In genomic region chr21:42025392-42026071, GRCh38 we compare ENCODE assay signal across 18 cellular contexts. TPM values are rescaled to one million over a fixed set of nuclear protein-coding genes. Genes with fewer than 3 reads are reported as not detected.
A peak's percentile ranks its signal among the peaks of the same experiment; 100 is the strongest.
DNase-seq lines count a peak whose midpoint lies in the region; ATAC-seq, FAIRE-seq and TF ChIP-seq lines count a peak whose summit lies in the region.
"Had no signal": no experiment of that assay in that cellular context is flagged by ENCODE, and none has a peak within 500 bp of the region (broad histone marks: within the 10 kb centered on the region; RNA-seq: fewer than 3 reads in every experiment).

No MANE protein-coding gene starts in this region.

- no peak overlapping the region for H2BK12ac ChIP-seq in mesenchymal stem cell (ENCODE audit: low read length in 2 of 2)

- no peak overlapping the region for H3K23ac ChIP-seq in mesenchymal stem cell (ENCODE audit: low read length in 2 of 2)

- RAD21 ChIA-PET in HCT116 (lab: Charles Lee; ENCODE audit: low non-redundant PET in 1 of 2, low total read pairs in 2 of 2, uncharacterized antibody in 2 of 2, unreplicated experiment in 2 of 2) = no interaction called here

- ATAC-seq in HCT116 = no peak
- no peak for ATAC-seq in HG03442 (IDR thresholded peaks at IDR 0.05; ENCODE audit: unreplicated experiment)
- ATAC-seq in GM21825 (IDR thresholded peaks at IDR 0.05; ENCODE audit: unreplicated experiment) = no peak
- ATAC-seq: stimulated activated effector memory CD8-positive, alpha-beta T cell treated with anti-CD3 and anti-CD28 coated beads, Interleukin-12 subunit alpha, Interleukin-12 subunit beta, amount 100 ng/mL, for 72 hours had no signal

- no peaks in the 10 kb centered on the region for H4K20me1 ChIP-seq in HCT116 (ENCODE audit: insufficient read depth)

- H2BK120ac ChIP-seq in mesenchymal stem cell (ENCODE audit: low read depth, low read length) = no peak overlapping the region

- H3K4me1 ChIP-seq in HCT116 (ENCODE audit: control insufficient read depth in 1 of 2, insufficient read depth in 2 of 2, low read length in 2 of 2) (peaks cover 0 to 5% of the 10 kb centered on the region in 2 experiments; a peak in 1 of 4 replicates), mesenchymal stem cell (ENCODE audit: control insufficient read depth, insufficient read depth, low read depth, low read length) (peaks cover 19% of the 10 kb centered on the region)

- H2AK5ac ChIP-seq in mesenchymal stem cell (ENCODE audit: low read length, severe bottlenecking) = no peak overlapping the region

- WGBS in mesenchymal stem cell = 79% methylated on average over 9 of the region's 11 CpGs

- peak overlapping the region in 1 of 2 experiments; percentile 35 for H3K4ac ChIP-seq in mesenchymal stem cell (ENCODE audit: low read depth in 1 of 2, low read length in 2 of 2)

- H3K9me3 ChIP-seq in AG04450 (ENCODE audit: control insufficient read depth, insufficient read depth, low read length) (no peaks in the 10 kb centered on the region; the same call in 1 of the 2 replicates), HCT116 (ENCODE audit: control insufficient read depth in 1 of 2, insufficient read depth in 1 of 2, low read depth in 1 of 2, low read length in 2 of 2) (no peaks in the 10 kb centered on the region; a peak in 1 of 4 replicates), mesenchymal stem cell (ENCODE audit: control insufficient read depth, low read length) (no peaks in the 10 kb centered on the region)
- H3K9me3 ChIP-seq: heart right ventricle, transverse colon had no signal

- H3K4me2 ChIP-seq in HCT116 (ENCODE audit: low read length) (no peak overlapping the region), mesenchymal stem cell (ENCODE audit: low read length, poor library complexity, severe bottlenecking) (no peak overlapping the region)

- no peak overlapping the region for H4K8ac ChIP-seq in mesenchymal stem cell (ENCODE audit: low read length)

- H3K14ac ChIP-seq in mesenchymal stem cell (ENCODE audit: low read length in 2 of 2) = no peak overlapping the region

- no peak for TF ChIP-seq RAD21 in HCT116 (IDR thresholded peaks at IDR 0.05; ENCODE audit: low read depth)

- no peaks in the 10 kb centered on the region for H3K27me3 ChIP-seq in AG04450 (ENCODE audit: control insufficient read depth, insufficient read depth, low read length)
- 0 out of 2 replicates have a peak, but pooled peaks cover 4% of the 10 kb centered on the region for H3K27me3 ChIP-seq in HCT116 (ENCODE audit: insufficient read depth, low read length)
- peaks cover 8% of the 10 kb centered on the region for H3K27me3 ChIP-seq in bronchial epithelial cell (ENCODE audit: control insufficient read depth, insufficient read depth, low read length)
- peaks cover 0 to 39% of the 10 kb centered on the region in 2 experiments for H3K27me3 ChIP-seq in mesenchymal stem cell (ENCODE audit: control insufficient read depth in 1 of 2, insufficient read depth in 1 of 2, low read length in 2 of 2)
- H3K27me3 ChIP-seq: transverse colon had no signal

- no peaks in the 10 kb centered on the region for H3K79me1 ChIP-seq in mesenchymal stem cell (replicated peaks; ENCODE audit: low read length, poor library complexity, severe bottlenecking)

- no peak overlapping the region for H2BK5ac ChIP-seq in mesenchymal stem cell (ENCODE audit: low read depth, low read length, poor library complexity, severe bottlenecking)

- H3K9ac ChIP-seq in HCT116 (ENCODE audit: low read length) (no peak overlapping the region), mesenchymal stem cell (ENCODE audit: low read length) (peak overlapping the region; percentile 39)

- H3K9me2 ChIP-seq in HCT116 (ENCODE audit: insufficient read depth) = no peaks in the 10 kb centered on the region

- CTCF ChIA-PET in AG04450 (lab: Charles Lee) = interaction anchor here (1.4 kb wide), 1 partner anchor 82 kb away, joined by 4 read pairs; no protein-coding TSS in a partner anchor
- CTCF ChIA-PET in HCT116 (lab: Charles Lee) = no interaction called here

- intact Hi-C loops in HCT116 (cut with micrococcal nuclease) = no loop called here

- peak overlapping the region; percentile 57 for H4K91ac ChIP-seq in mesenchymal stem cell (ENCODE audit: low read length)

- H3K36me3 ChIP-seq in HCT116 (ENCODE audit: control insufficient read depth in 1 of 2, insufficient read depth in 2 of 2, low read length in 2 of 2) (no peaks in the 10 kb centered on the region), bronchial epithelial cell (ENCODE audit: control insufficient read depth, insufficient read depth, low read length) (no peaks in the 10 kb centered on the region), mesenchymal stem cell (ENCODE audit: control insufficient read depth in 1 of 2, insufficient read depth in 2 of 2, low read depth in 1 of 2, low read length in 2 of 2) (peaks cover 0 to 4% of the 10 kb centered on the region in 2 experiments)
- H3K36me3 ChIP-seq: heart right ventricle, transverse colon had no signal

- H3K4me3 ChIP-seq in AG04450 (ENCODE audit: low read depth, low read length) = no peak overlapping the region
- H3K4me3 ChIP-seq in HCT116 (replicated peaks in 1 of 2; ENCODE audit: low read depth in 1 of 2, low read length in 2 of 2) = no peak overlapping the region
- no peak overlapping the region for H3K4me3 ChIP-seq in bronchial epithelial cell (ENCODE audit: low read depth, low read length)
- H3K4me3 ChIP-seq in mesenchymal stem cell (ENCODE audit: insufficient read depth in 1 of 2, low read depth in 1 of 2, low read length in 2 of 2) = no peak overlapping the region
- H3K4me3 ChIP-seq: heart right ventricle, skin epidermis, transverse colon had no signal

- POLR2A ChIA-PET in AG04450 (lab: Yijun Ruan, JAX) (interaction anchor here (0.7 to 1.5 kb wide), 3 partner anchors 14 to 68 kb away, joined by 3 to 7 read pairs (median 5); no protein-coding TSS in a partner anchor), HCT116 (lab: Charles Lee) (interaction anchor here (1.2 kb wide), 1 partner anchor 14 kb away, joined by 3 read pairs; no protein-coding TSS in a partner anchor)

- H3K27ac ChIP-seq in AG04450 (ENCODE audit: low read depth, low read length) (peak overlapping the region; percentile 70), HCT116 (ENCODE audit: low read depth, low read length) (no peak overlapping the region), mesenchymal stem cell (ENCODE audit: low read length, poor library complexity, severe bottlenecking) (no peak overlapping the region)
- H3K27ac ChIP-seq: transverse colon had no signal

- no peak for TF ChIP-seq CTCF in AG04450 (IDR thresholded peaks at IDR 0.05; ENCODE audit: low read depth, low read length)
- no peak for TF ChIP-seq CTCF in HCT116 (IDR thresholded peaks at IDR 0.05 in 2 of 3, conservative IDR thresholded peaks at IDR 0.05 in 1 of 3; ENCODE audit: borderline replicate concordance in 1 of 3, insufficient read depth in 1 of 3, low read depth in 2 of 3, low read length in 2 of 3)
- no peak for TF ChIP-seq CTCF in bronchial epithelial cell (IDR thresholded peaks at IDR 0.05; ENCODE audit: insufficient read depth, low read length, severe bottlenecking)

- H3K18ac ChIP-seq in mesenchymal stem cell (ENCODE audit: low read depth in 1 of 2, low read length in 2 of 2) = no peak overlapping the region

- BruUV-seq in HCT116 (replicated peaks; lab: Mats Ljungman, UMichigan) = no TSS peak

- peak; percentile 97 for FAIRE-seq in bronchial epithelial cell (lab: Jason Lieb, UNC)
- FAIRE-seq: keratinocyte had no signal

- H2BK15ac ChIP-seq in mesenchymal stem cell (ENCODE audit: low read depth, poor library complexity, severe bottlenecking) = no peak overlapping the region

- no peaks in the 10 kb centered on the region for H3K79me2 ChIP-seq in HCT116 (ENCODE audit: insufficient read depth, low read length)

- no peak for TF ChIP-seq POLR2A in HCT116 (IDR thresholded peaks at IDR 0.05; ENCODE audit: borderline replicate concordance, extremely low read depth, insufficient read depth, insufficient read length)

- H2AFZ ChIP-seq in HCT116 (ENCODE audit: low read depth, low read length, poor library complexity, severe bottlenecking) (peak overlapping the region; percentile 16), mesenchymal stem cell (ENCODE audit: low read depth, low read length) (no peak overlapping the region)

- DNase-seq in AG04450 (ENCODE audit: low read depth, low spot score) = no peak
- DNase-seq in HCT116 (ENCODE audit: low read depth, low spot score) = no peak
- no peak for DNase-seq in bronchial epithelial cell (ENCODE audit: low read depth)
- peak; percentile 62 for DNase-seq in mesenchymal stem cell
- DNase-seq in NCI-H1417 treated with DMSO at 0.1 percent for 48 hours (lab: John Stamatoyannopoulos, UW) = no peak
- DNase-seq in NCI-H524 (lab: John Stamatoyannopoulos, UW) = no peak
- DNase-seq: activated CD8-positive, alpha-beta memory T cell treated with anti-CD3 and anti-CD28 coated beads, Interleukin-2, amount 50 U/mL, for 48 hours; activated naive CD4-positive, alpha-beta T cell treated with anti-CD3 and anti-CD28 coated beads, Interleukin-2, amount 50 U/mL, for 16 hours; heart right ventricle; midbrain; NCI-H1105 treated with DMSO at 0.1 percent for 48 hours; transverse colon had no signal

TF ChIP-seq in HCT116, 20 proteins besides CTCF, POLR2A, EP300 and RAD21 (continues in another document):
- TF ChIP-seq EGR1 (IDR thresholded peaks at IDR 0.05; ENCODE audit: low read depth) = no peak
- TF ChIP-seq YY1 (IDR thresholded peaks at IDR 0.05; ENCODE audit: extremely low read depth, insufficient replicate concordance, low read depth, low read length) = no peak
- no peak for TF ChIP-seq SIN3A (IDR thresholded peaks at IDR 0.05; ENCODE audit: low read depth)
- no peak for TF ChIP-seq EZH2phosphoT487 (IDR thresholded peaks at IDR 0.05; ENCODE audit: borderline replicate concordance)
- no peak for TF ChIP-seq JUND (IDR thresholded peaks at IDR 0.05)

RNA-seq across cellular contexts. Expression of gene ZBTB21, which starts 15.4 kb away (rescaled TPM):
- 13.4 and 14.0 TPM in 2 replicates for polyA plus RNA-seq in AG04450 (2011; rRNA removed)
- polyA minus RNA-seq in AG04450 (2011; rRNA and poly(A)+ RNA removed) = 26.4 and 36.3 TPM in 2 replicates
- total RNA-seq in HCT116 (2021; ENCODE audit: unreplicated experiment) (28.7 TPM), bronchial epithelial cell (6.6 and 12.5 TPM in 2 replicates)
- polyA plus RNA-seq in HCT116 (2012) = 9.9 and 10.5 TPM in 2 replicates
- 9.7 TPM for polyA plus RNA-seq in mesenchymal stem cell (2013, experiment 1 of 2)
- polyA plus RNA-seq in mesenchymal stem cell (2013, experiment 2 of 2) = 9.5 TPM

RNA-seq across cellular contexts. Expression of gene UMODL1, which starts 45.6 kb away (rescaled TPM):
- polyA plus RNA-seq in AG04450 (2011; rRNA removed) = 0.01 and 0.09 TPM in 2 replicates
- polyA minus RNA-seq in AG04450 (2011; rRNA and poly(A)+ RNA removed) = 0.05 TPM in 1 of 2 replicates, not detected in the other
- not detected for total RNA-seq in HCT116 (2021; ENCODE audit: unreplicated experiment)
- not detected in 2 replicates for polyA plus RNA-seq in HCT116 (2012)
- total RNA-seq in bronchial epithelial cell = not detected in 2 replicates
- polyA plus RNA-seq in mesenchymal stem cell (2013, experiment 1 of 2) = 0.07 TPM
- polyA plus RNA-seq in mesenchymal stem cell (2013, experiment 2 of 2) = 0.07 TPM
- total RNA-seq: omental fat pad had no signal
- polyA plus RNA-seq: heart right ventricle had no signal
